In genomic region chr2:230774348-230774951, GRCh38 we compare ENCODE assay signal across 10 cellular contexts.
DNase-seq lines count a peak whose midpoint lies in the region; ATAC-seq, FAIRE-seq and TF ChIP-seq lines count a peak whose summit lies in the region.
"Had no signal": no experiment of that assay in that cellular context is flagged by ENCODE, and none has a peak within 500 bp of the region (broad histone marks: within the 10 kb centered on the region; RNA-seq: fewer than 3 reads in every experiment).

No MANE protein-coding gene starts in this region.

- no peaks in the 10 kb centered on the region for H3K9me3 ChIP-seq in mesodermal cell (ENCODE audit: control insufficient read depth, low read length)
- H3K9me3 ChIP-seq: colonic mucosa had no signal

- POLR2A ChIA-PET in BJ (lab: Charles Lee) = interaction anchor here (0.6 kb wide), 1 partner anchor 78 kb away, joined by 5 read pairs; no protein-coding TSS in a partner anchor

- peak overlapping the region; percentile 12 to 42 for H3K27ac ChIP-seq in coronary artery
- peak overlapping the region; percentile 12 for H3K27ac ChIP-seq in mesodermal cell (ENCODE audit: low read depth, low read length, severe bottlenecking)
- H3K27ac ChIP-seq in dorsolateral prefrontal cortex = no peak overlapping the region
- H3K27ac ChIP-seq: colonic mucosa had no signal

- ATAC-seq in HG03095 (IDR thresholded peaks at IDR 0.05; ENCODE audit: unreplicated experiment) (no peak), GM18511 (IDR thresholded peaks at IDR 0.05; ENCODE audit: unreplicated experiment) (no peak)

- no peak for TF ChIP-seq CTCF in BJ (IDR thresholded peaks at IDR 0.05; ENCODE audit: insufficient read depth, low read depth, low read length)
- TF ChIP-seq CTCF in coronary artery (IDR thresholded peaks at IDR 0.05) = no peak
- no peak for TF ChIP-seq CTCF in dorsolateral prefrontal cortex (IDR thresholded peaks at IDR 0.05 in 54 of 56, conservative IDR thresholded peaks at IDR 0.05 in 2 of 56; ENCODE audit: low read depth in 1 of 56, partially characterized antibody in 56 of 56)

- peaks cover 36% of the 10 kb centered on the region for H3K4me1 ChIP-seq in mesodermal cell (ENCODE audit: control insufficient read depth, insufficient read depth, low read length, poor library complexity, severe bottlenecking)
- H3K4me1 ChIP-seq: colonic mucosa had no signal

- H3K4me3 ChIP-seq in BJ (ENCODE audit: low read depth, low read length) (no peak overlapping the region), coronary artery (peak overlapping the region; percentile 7), mesodermal cell (ENCODE audit: extremely low read depth, insufficient read depth, low read length, poor library complexity, severe bottlenecking) (no peak overlapping the region), dorsolateral prefrontal cortex (no peak overlapping the region)
- H3K4me3 ChIP-seq: colonic mucosa had no signal

- WGBS in mesodermal cell (ENCODE audit: insufficient coverage in 2 of 2), 2 experiments = 90 to 100% methylated on average over 2 to 3 of the region's 4 CpGs

- H3K27me3 ChIP-seq in BJ (ENCODE audit: control insufficient read depth, insufficient read depth, low read length) (no peaks in the 10 kb centered on the region), dorsolateral prefrontal cortex (no peaks in the 10 kb centered on the region)
- H3K27me3 ChIP-seq: colonic mucosa had no signal

- CTCF ChIA-PET in BJ (lab: Yijun Ruan, JAX) = interaction anchor here (0.6 to 2.2 kb wide), 4 partner anchors 12 to 230 kb away, joined by 3 to 5 read pairs (median 4); no protein-coding TSS in a partner anchor

- DNase-seq in BJ (ENCODE audit: low read depth) (peak; percentile 78), HTR-8/SVneo (ENCODE audit: insufficient read length, low spot score) (no peak), coronary artery (ENCODE audit: low spot score) (no peak), DMS 273 treated with DMSO at 0.1 percent for 48 hours (lab: John Stamatoyannopoulos, UW) (no peak), dorsolateral prefrontal cortex (no peak)
- DNase-seq: activated CD4-positive, alpha-beta T cell treated with anti-CD3 and anti-CD28 coated beads for 48 hours; colonic mucosa had no signal

- intact Hi-C loops in dorsolateral prefrontal cortex (cut with DNase I) = no loop called here

- no peaks in the 10 kb centered on the region; the same call in 1 of the 2 replicates for H3K36me3 ChIP-seq in BJ (ENCODE audit: control insufficient read depth, insufficient read depth, low read length)
- peaks cover 23% of the 10 kb centered on the region for H3K36me3 ChIP-seq in mesodermal cell (ENCODE audit: control insufficient read depth, insufficient read depth, low read length)
- H3K36me3 ChIP-seq: colonic mucosa had no signal

- peak; percentile 91 for FAIRE-seq in HTR-8/SVneo (lab: Jason Lieb, UNC)

Comparison
In these comparisons a context has a peak if more than half of its experiments do, and no peak if none do; other contexts are left out.
1. H3K27ac ChIP-seq: peak in coronary artery (2 of 2) and mesodermal cell (single experiment); none in dorsolateral prefrontal cortex (0 of 59).